ENCODE assay signal across 19 cellular contexts in genomic region chr1:91710261-91710660, GRCh38.
"Had no signal": no experiment of that assay in that cellular context is flagged by ENCODE, and none has a peak within 500 bp of the region (broad histone marks: within the 10 kb centered on the region; RNA-seq: fewer than 3 reads in every experiment).

No MANE protein-coding gene starts in this region.

- H3K4me1 Mint-ChIP-seq: memory B cell had no signal

- H3K27ac ChIP-seq: breast epithelium, right lobe of liver, upper lobe of right lung had no signal

- H3K4me1 ChIP-seq: breast epithelium, right lobe of liver had no signal

- H3K4me3 ChIP-seq: breast epithelium, right lobe of liver, spleen, upper lobe of right lung had no signal

- H3K27ac Mint-ChIP-seq: activated CD8-positive, alpha-beta memory T cell treated with anti-CD3 and anti-CD28 coated beads, Interleukin-2, amount 10 ng/mL, durations not matched to agents 7 days and 5 days; activated naive CD4-positive, alpha-beta T cell treated with anti-CD3 and anti-CD28 coated beads, Interleukin-2, amount 50 U/mL, for 72 hours; activated T-cell treated with anti-CD3 and anti-CD28 coated beads, Interleukin-2, amount 50 U/mL, for 24 hours; memory B cell; T-cell had no signal

- H3K27me3 Mint-ChIP-seq: activated CD8-positive, alpha-beta memory T cell treated with anti-CD3 and anti-CD28 coated beads, Interleukin-2, amount 10 ng/mL, durations not matched to agents 7 days and 5 days; activated T-cell treated with anti-CD3 and anti-CD28 coated beads, Interleukin-2, amount 50 U/mL, for 24 hours; T-cell had no signal

- H3K27me3 ChIP-seq: breast epithelium, right lobe of liver, spleen, upper lobe of right lung had no signal

- H3K9me3 ChIP-seq: breast epithelium, right lobe of liver, spleen, upper lobe of right lung had no signal

- H3K4me3 Mint-ChIP-seq: activated CD8-positive, alpha-beta memory T cell treated with anti-CD3 and anti-CD28 coated beads, Interleukin-2, amount 10 ng/mL, durations not matched to agents 7 days and 5 days; activated T-cell treated with anti-CD3 and anti-CD28 coated beads, Interleukin-2, amount 50 U/mL, for 24 hours; memory B cell; T-cell had no signal

- H3K9me3 Mint-ChIP-seq: activated T-cell treated with anti-CD3 and anti-CD28 coated beads, Interleukin-2, amount 50 U/mL, for 24 hours; memory B cell; T-cell had no signal

- ATAC-seq: activated CD8-positive, alpha-beta memory T cell treated with anti-CD3 and anti-CD28 coated beads, Interleukin-2, amount 10 ng/mL, durations not matched to agents 7 days and 5 days; activated naive CD4-positive, alpha-beta T cell treated with anti-CD3 and anti-CD28 coated beads, Interleukin-2, amount 50 U/mL, for 72 hours; esophagus mucosa; right lobe of liver; T-cell; upper lobe of right lung had no signal

- H3K36me3 ChIP-seq: breast epithelium had no signal

- H3K36me3 Mint-ChIP-seq: memory B cell had no signal

- DNase-seq: activated CD4-positive, alpha-beta T cell treated with anti-CD3 and anti-CD28 coated beads for 1 hour; activated CD4-positive, alpha-beta T cell treated with anti-CD3 and anti-CD28 coated beads, Interleukin-2, amount 50 U/mL, for 48 hours; activated CD8-positive, alpha-beta memory T cell treated with anti-CD3 and anti-CD28 coated beads, Interleukin-2, amount 10 ng/mL, durations not matched to agents 7 days and 5 days; activated effector memory CD4-positive, alpha-beta T cell treated with anti-CD3 and anti-CD28 coated beads, Interleukin-2, amount 50 U/mL, for 16 hours; activated T-cell treated with anti-CD3 and anti-CD28 coated beads, Interleukin-2, amount 50 U/mL, for 24 hours; anterior cingulate cortex; dermis blood vessel endothelial cell; foreskin fibroblast; right lobe of liver; spleen; stimulated activated CD4-positive, alpha-beta T cell treated with anti-CD3 and anti-CD28 coated beads, Interleukin-1b, Interleukin-23, amount 100 ng/mL, for 48 hours; stimulated activated naive CD4-positive, alpha-beta T cell; T-cell; T1000; upper lobe of right lung had no signal
